In the genomic region with DNA sequence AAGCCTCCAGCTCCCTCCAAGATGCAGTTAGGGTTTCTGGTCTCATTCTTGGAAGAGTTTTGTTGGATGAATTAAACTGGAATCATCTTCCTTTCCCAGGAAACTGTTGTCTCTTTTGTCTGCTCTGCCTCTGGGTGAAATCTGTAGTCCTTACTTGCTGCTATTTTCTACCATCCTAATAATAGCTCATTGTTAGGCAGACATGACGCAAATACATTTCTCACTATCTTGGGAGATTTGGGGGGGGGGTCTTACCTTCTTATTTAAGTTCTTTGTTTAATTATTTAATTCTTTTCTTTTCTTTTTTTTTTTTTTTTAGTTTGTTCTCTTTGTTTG, we compare ENCODE assay signal across 19 cellular contexts.
DNase-seq lines count a peak whose midpoint lies in the region; ATAC-seq, FAIRE-seq and TF ChIP-seq lines count a peak whose summit lies in the region.
"Had no signal": no experiment of that assay in that cellular context is flagged by ENCODE, and none has a peak within 500 bp of the region (broad histone marks: within the 10 kb centered on the region; RNA-seq: fewer than 3 reads in every experiment).

No MANE protein-coding gene starts in this region.

- H3K4me2 ChIP-seq in DND-41 (ENCODE audit: insufficient read depth, low read length): no peak overlapping the region

- no peak overlapping the region for H3K4me3 Mint-ChIP-seq in activated CD8-positive, alpha-beta T cell treated with anti-CD3 and anti-CD28 coated beads, Interleukin-2, amount 10 ng/mL, durations not matched to agents 7 days and 5 days
- peak overlapping the region; percentile 16 to 63 (median 34) for H3K4me3 Mint-ChIP-seq in immature natural killer cell

- H3K9me3 Mint-ChIP-seq in activated CD8-positive, alpha-beta T cell treated with anti-CD3 and anti-CD28 coated beads, Interleukin-2, amount 10 ng/mL, durations not matched to agents 7 days and 5 days (ENCODE audit: insufficient read depth): peaks cover 19% of the 10 kb centered on the region
- peaks cover 0 to 2% (median 0%) of the 10 kb centered on the region in 6 donors for H3K9me3 Mint-ChIP-seq in immature natural killer cell

- H2AFZ ChIP-seq in ACC112 (ENCODE audit: low read length, unreplicated experiment): no peak overlapping the region
- no peak overlapping the region for H2AFZ ChIP-seq in DND-41 (ENCODE audit: low read depth, low read length)
- H2AFZ ChIP-seq: parathyroid adenoma had no signal

- no peaks in the 10 kb centered on the region for H3K27me3 Mint-ChIP-seq in activated CD8-positive, alpha-beta T cell treated with anti-CD3 and anti-CD28 coated beads, Interleukin-2, amount 10 ng/mL, durations not matched to agents 7 days and 5 days (ENCODE audit: low read depth)
- H3K27me3 Mint-ChIP-seq in immature natural killer cell (ENCODE audit: low read depth in 3 of 3): peaks cover 0 to 9% (median 5%) of the 10 kb centered on the region in 3 donors

- H3K4me1 ChIP-seq in ACC112 (ENCODE audit: control insufficient read depth, insufficient read depth, low read length, unreplicated experiment): peaks cover 38% of the 10 kb centered on the region
- H3K4me1 ChIP-seq in DND-41 (ENCODE audit: insufficient read depth, low read length): peaks cover 14% of the 10 kb centered on the region
- no peaks in the 10 kb centered on the region for H3K4me1 ChIP-seq in vagina
- H3K4me1 ChIP-seq: parathyroid adenoma had no signal

- DNase-seq in DND-41: no peak
- DNase-seq in activated CD8-positive, alpha-beta T cell treated with anti-CD3 and anti-CD28 coated beads, Interleukin-2, amount 10 ng/mL, durations not matched to agents 7 days and 5 days: no peak
- DNase-seq in immature natural killer cell: no peak
- no peak for DNase-seq in epidermal melanocyte (ENCODE audit: insufficient read length, low spot score)
- DNase-seq in vagina (ENCODE audit: extremely low spot score in 2 of 2): no peak
- DNase-seq in NCI-H69 (lab: John Stamatoyannopoulos, UW): no peak
- DNase-seq in D721Med (ENCODE audit: insufficient read length, low spot score): no peak
- DNase-seq: activated CD8-positive, alpha-beta memory T cell treated with anti-CD3 and anti-CD28 coated beads for 24 hours; DMS79 treated with DMSO at 0.1 percent for 48 hours; effector memory CD4-positive, alpha-beta T cell; NCI-H1694; NCI-H510A treated with DMSO at 0.1 percent for 48 hours; substantia nigra had no signal

- H3K27ac ChIP-seq in ACC112 (ENCODE audit: low read depth, low read length): peak overlapping the region; percentile 59
- 0 out of 2 replicates have a peak overlapping the region, but pooled peaks have one; percentile 33 for H3K27ac ChIP-seq in DND-41 (ENCODE audit: low read length)
- H3K27ac ChIP-seq in vagina: no peak overlapping the region
- H3K27ac ChIP-seq: parathyroid adenoma had no signal

- ATAC-seq in DND-41 (ENCODE audit: insufficient read depth, low read depth): no peak
- no peak for ATAC-seq in activated CD8-positive, alpha-beta T cell treated with anti-CD3 and anti-CD28 coated beads, Interleukin-2, amount 10 ng/mL, durations not matched to agents 7 days and 5 days
- ATAC-seq: Panc1 had no signal

- H3K27ac Mint-ChIP-seq in activated CD8-positive, alpha-beta T cell treated with anti-CD3 and anti-CD28 coated beads, Interleukin-2, amount 10 ng/mL, durations not matched to agents 7 days and 5 days: peak overlapping the region; percentile 92
- H3K27ac Mint-ChIP-seq in immature natural killer cell: peak overlapping the region; percentile 95 to 100 (median 97)

- CTCF ChIA-PET in activated CD8-positive, alpha-beta T cell treated with anti-CD3 and anti-CD28 coated beads, Interleukin-2, amount 10 ng/mL, durations not matched to agents 7 days and 5 days (lab: Charles Lee): interaction anchor here (0.9 to 2.9 kb wide), 4 partner anchors 19 to 627 kb away, joined by 3 to 11 read pairs (median 4); no protein-coding TSS in a partner anchor

- H3K4me1 Mint-ChIP-seq in activated CD8-positive, alpha-beta T cell treated with anti-CD3 and anti-CD28 coated beads, Interleukin-2, amount 10 ng/mL, durations not matched to agents 7 days and 5 days (ENCODE audit: low read depth): peaks cover 90% of the 10 kb centered on the region
- peaks cover 73% of the 10 kb centered on the region in 2 donors for H3K4me1 Mint-ChIP-seq in immature natural killer cell

- no peak for TF ChIP-seq POLR2A in vagina (IDR thresholded peaks at IDR 0.05)

- intact Hi-C loops in vagina (cut with DNase I): no loop called here

- no peaks in the 10 kb centered on the region for H3K27me3 ChIP-seq in ACC112 (ENCODE audit: insufficient read depth, low read length)
- no peaks in the 10 kb centered on the region for H3K27me3 ChIP-seq in DND-41 (ENCODE audit: insufficient read depth, low read length, poor library complexity)
- H3K27me3 ChIP-seq in vagina: no peaks in the 10 kb centered on the region
- H3K27me3 ChIP-seq: BE2C had no signal

- H3K79me2 ChIP-seq in ACC112 (ENCODE audit: control insufficient read depth, insufficient read depth, low read length, unreplicated experiment): no peaks in the 10 kb centered on the region
- no peaks in the 10 kb centered on the region for H3K79me2 ChIP-seq in DND-41 (ENCODE audit: insufficient read depth, low read length)
- H3K79me2 ChIP-seq: parathyroid adenoma had no signal

- POLR2A ChIA-PET in activated CD8-positive, alpha-beta T cell treated with anti-CD3 and anti-CD28 coated beads, Interleukin-2, amount 10 ng/mL, durations not matched to agents 7 days and 5 days (lab: Charles Lee): interaction anchor here (0.5 to 4.8 kb wide), 8 partner anchors 21 to 129 kb away, joined by 3 to 66 read pairs (median 4); a partner anchor contains a TSS

- no peak overlapping the region for H3K9ac ChIP-seq in DND-41 (ENCODE audit: low read depth, low read length)
- H3K9ac ChIP-seq: parathyroid adenoma had no signal

- H3K36me3 ChIP-seq in ACC112 (ENCODE audit: insufficient read depth, low read length) (no peaks in the 10 kb centered on the region), DND-41 (ENCODE audit: insufficient read depth, low read length) (no peaks in the 10 kb centered on the region), vagina (no peaks in the 10 kb centered on the region)
- H3K36me3 ChIP-seq: BE2C had no signal

- no peak overlapping the region for H3K4me3 ChIP-seq in ACC112 (ENCODE audit: low read depth, low read length)
- H3K4me3 ChIP-seq in DND-41 (ENCODE audit: low read depth in 1 of 2, low read length in 2 of 2): no peak overlapping the region
- no peak overlapping the region for H3K4me3 ChIP-seq in vagina

- H4K20me1 ChIP-seq in DND-41 (ENCODE audit: insufficient read depth, low read length): no peaks in the 10 kb centered on the region

- H3K9me3 ChIP-seq in DND-41 (ENCODE audit: insufficient read depth, low read length, severe bottlenecking) (no peaks in the 10 kb centered on the region), vagina (no peaks in the 10 kb centered on the region)
- H3K9me3 ChIP-seq: BE2C had no signal

- TF ChIP-seq CTCF in DND-41 (IDR thresholded peaks at IDR 0.05; ENCODE audit: borderline replicate concordance, extremely low read depth, low read length, poor library complexity, severe bottlenecking): no peak
- no peak for TF ChIP-seq CTCF in vagina (IDR thresholded peaks at IDR 0.05)
- TF ChIP-seq CTCF in D721Med (IDR thresholded peaks at IDR 0.05; ENCODE audit: insufficient read depth, missing control alignments): no peak

- FAIRE-seq in D721Med (lab: Jason Lieb, UNC): no peak
- FAIRE-seq: bronchial epithelial cell, TTC549 had no signal

- H3K36me3 Mint-ChIP-seq in activated CD8-positive, alpha-beta T cell treated with anti-CD3 and anti-CD28 coated beads, Interleukin-2, amount 10 ng/mL, durations not matched to agents 7 days and 5 days (ENCODE audit: low read depth): peaks cover 31% of the 10 kb centered on the region
- peaks cover 0 to 3% (median 0%) of the 10 kb centered on the region in 3 donors for H3K36me3 Mint-ChIP-seq in immature natural killer cell
